Comparison of ENCODE assay signal across 19 cellular contexts in genomic region chr12:104340917-104341611, GRCh38. TPM values are rescaled to one million over a fixed set of nuclear protein-coding genes. Genes with fewer than 3 reads are reported as not detected.
DNase-seq lines count a peak whose midpoint lies in the region; ATAC-seq, FAIRE-seq and TF ChIP-seq lines count a peak whose summit lies in the region.
"Had no signal": no experiment of that assay in that cellular context is flagged by ENCODE, and none has a peak within 500 bp of the region (broad histone marks: within the 10 kb centered on the region; RNA-seq: fewer than 3 reads in every experiment).

No MANE protein-coding gene starts in this region.

- WGBS in IMR-90 (ENCODE audit: extremely low coverage in 2 of 2, insufficient read length in 1 of 2), 2 experiments: no CpG with 5 or more reads among the region's 7 CpGs
- 85% methylated on average over 7 of the region's 7 CpGs for WGBS in K562 (ENCODE audit: insufficient coverage, low coverage, missing lambda C conversion rate)

- in situ Hi-C loops in IMR-90 (cut with MboI; ENCODE audit: low sequenced_read_pairs) (no loop called here), K562 (cut with MboI) (no loop called here)

- H4K8ac ChIP-seq in IMR-90 (ENCODE audit: low read depth in 2 of 2, low read length in 2 of 2): no peak overlapping the region

- POLR2A ChIA-PET in IMR-90 (lab: Charles Lee; ENCODE audit: unreplicated experiment) (no interaction called here), K562 (lab: Yijun Ruan, JAX) (interaction anchor here (0.6 to 1.8 kb wide), 8 partner anchors 8 to 121 kb away, joined by 3 to 8 read pairs (median 3); no protein-coding TSS in a partner anchor)

- H3K27me3 ChIP-seq in IMR-90 (ENCODE audit: control insufficient read depth, insufficient read depth, low read length) (no peaks in the 10 kb centered on the region), K562 (ENCODE audit: control insufficient read depth in 2 of 2, insufficient read depth in 2 of 2, low read length in 2 of 2) (no peaks in the 10 kb centered on the region)
- H3K27me3 ChIP-seq: vagina had no signal

- peaks cover 11% of the 10 kb centered on the region for H3K9me1 ChIP-seq in IMR-90 (ENCODE audit: insufficient read depth, low read length)
- no peaks in the 10 kb centered on the region for H3K9me1 ChIP-seq in K562 (ENCODE audit: control insufficient read depth, insufficient read depth, low read length)

- no peak overlapping the region for H3K4me2 ChIP-seq in IMR-90 (ENCODE audit: low read depth, low read length)
- H3K4me2 ChIP-seq in K562 (ENCODE audit: insufficient read depth, low read length): no peak overlapping the region

- H3K79me1 ChIP-seq in IMR-90 (ENCODE audit: low read depth in 1 of 2, low read length in 2 of 2): peaks cover 45 to 70% of the 10 kb centered on the region in 2 experiments

- H3K27ac Mint-ChIP-seq in stimulated activated effector memory CD8-positive, alpha-beta T cell treated with anti-CD3 and anti-CD28 coated beads, Interleukin-12 subunit alpha, Interleukin-12 subunit beta, amount 100 ng/mL, for 72 hours: peak overlapping the region; percentile 23
- H3K27ac Mint-ChIP-seq in activated naive CD4-positive, alpha-beta T cell treated with anti-CD3 and anti-CD28 coated beads, Interleukin-2, amount 50 U/mL, for 72 hours: peak overlapping the region in 1 of 2 donors; percentile 40
- H3K27ac Mint-ChIP-seq in natural killer cell treated with Interleukin-12 subunit alpha and Interleukin-12 subunit beta and Interleukin-15 and Interleukin-18, amount 100 ng/mL, for 72 hours: no peak overlapping the region
- H3K27ac Mint-ChIP-seq: activated naive CD4-positive, alpha-beta T cell treated with anti-CD3 and anti-CD28 coated beads for 36 hours; memory B cell; naive thymus-derived CD8-positive, alpha-beta T cell had no signal

- H3K9me3 ChIP-seq in IMR-90 (ENCODE audit: control insufficient read depth, insufficient read depth, low read length) (no peaks in the 10 kb centered on the region), K562 (replicated peaks; ENCODE audit: control insufficient read depth, insufficient read depth, low read depth, low read length) (no peaks in the 10 kb centered on the region; the same call in 1 of the 2 replicates)
- H3K9me3 ChIP-seq: HAP-1, vagina had no signal

- H3K23ac ChIP-seq in IMR-90 (ENCODE audit: low read depth, low read length): no peak overlapping the region; the same call in 1 of the 2 replicates

- H2AFZ ChIP-seq in IMR-90 (replicated peaks; ENCODE audit: low read length, poor library complexity) (no peak overlapping the region), K562 (ENCODE audit: low read depth, low read length) (no peak overlapping the region)

- H4K91ac ChIP-seq in IMR-90 (ENCODE audit: insufficient read depth, low read depth, low read length): no peak overlapping the region

- peak overlapping the region; percentile 2; the same call in 1 of the 2 replicates for H3K27ac ChIP-seq in IMR-90 (ENCODE audit: insufficient read depth, low read length)
- H3K27ac ChIP-seq in K562 (ENCODE audit: extremely low read depth, low read depth, low read length): no peak overlapping the region
- H3K27ac ChIP-seq: vagina had no signal

- no peak overlapping the region for H4K5ac ChIP-seq in IMR-90 (ENCODE audit: low read depth, low read length)

- intact Hi-C loops in IMR-90 (cut with micrococcal nuclease): no loop called here
- intact Hi-C loops in K562 (cut with micrococcal nuclease): no loop called here
- intact Hi-C loops in head of caudate nucleus (cut with DNase I): no loop called here

- ATAC-seq in IMR-90 (ENCODE audit: low read depth) (no peak), K562 (no peak; the same call in 2 of the 3 replicates), GM19467 (IDR thresholded peaks at IDR 0.05; ENCODE audit: unreplicated experiment) (no peak)
- no peak for ATAC-seq in stimulated activated effector memory CD8-positive, alpha-beta T cell treated with anti-CD3 and anti-CD28 coated beads, Interleukin-12 subunit alpha, Interleukin-12 subunit beta, amount 100 ng/mL, for 72 hours
- no peak for ATAC-seq in activated naive CD4-positive, alpha-beta T cell treated with anti-CD3 and anti-CD28 coated beads, Interleukin-2, amount 50 U/mL, for 72 hours
- no peak for ATAC-seq in natural killer cell treated with Interleukin-12 subunit alpha and Interleukin-12 subunit beta and Interleukin-15 and Interleukin-18, amount 100 ng/mL, for 72 hours
- ATAC-seq: naive thymus-derived CD8-positive, alpha-beta T cell had no signal

- TF ChIP-seq EP300 in K562 (IDR thresholded peaks at IDR 0.05; ENCODE audit: low read length): no peak

- TF ChIP-seq POLR2A in IMR-90 (IDR thresholded peaks at IDR 0.05; ENCODE audit: low read depth, low read length) (no peak), K562 (conservative IDR thresholded peaks at IDR 0.05) (no peak)

- TF ChIP-seq RAD21 in IMR-90 (IDR thresholded peaks at IDR 0.05; ENCODE audit: low read length) (no peak), K562 (CRISPR knock-in tag; conservative IDR thresholded peaks at IDR 0.05 in 1 of 2, IDR thresholded peaks at IDR 0.05 in 1 of 2) (no peak)

- H3K14ac ChIP-seq in IMR-90 (replicated peaks; ENCODE audit: low read depth, low read length): no peak overlapping the region

- H3K36me3 ChIP-seq in IMR-90 (ENCODE audit: control insufficient read depth, insufficient read depth, low read length) (peaks cover 65% of the 10 kb centered on the region), K562 (ENCODE audit: control insufficient read depth, insufficient read depth, low read length) (peaks cover 86% of the 10 kb centered on the region)

- no peak overlapping the region for H2AK5ac ChIP-seq in IMR-90 (ENCODE audit: low read depth, low read length)

- H3K27me3 Mint-ChIP-seq in natural killer cell treated with Interleukin-12 subunit alpha and Interleukin-12 subunit beta and Interleukin-15 and Interleukin-18, amount 100 ng/mL, for 72 hours: no peaks in the 10 kb centered on the region
- H3K27me3 Mint-ChIP-seq: memory B cell; naive thymus-derived CD8-positive, alpha-beta T cell had no signal

- H3K9ac ChIP-seq in IMR-90 (ENCODE audit: low read depth, low read length): no peak overlapping the region
- no peak overlapping the region for H3K9ac ChIP-seq in K562 (ENCODE audit: insufficient read depth in 1 of 2, low read depth in 2 of 2, low read length in 2 of 2)

- no TSS peak for BruUV-seq in IMR-90 (replicated peaks; lab: Mats Ljungman, UMichigan)
- no TSS peak for BruUV-seq in K562 (replicated peaks; lab: Mats Ljungman, UMichigan)

- H4K20me1 ChIP-seq in IMR-90 (ENCODE audit: insufficient read depth, low read length): peaks cover 83% of the 10 kb centered on the region
- H4K20me1 ChIP-seq in K562 (replicated peaks; ENCODE audit: control insufficient read depth, insufficient read depth, low read length): no peaks in the 10 kb centered on the region

- H3K4me1 Mint-ChIP-seq in stimulated activated effector memory CD8-positive, alpha-beta T cell treated with anti-CD3 and anti-CD28 coated beads, Interleukin-12 subunit alpha, Interleukin-12 subunit beta, amount 100 ng/mL, for 72 hours: peaks cover 5% of the 10 kb centered on the region
- peaks cover 0 to 3% of the 10 kb centered on the region in 2 donors for H3K4me1 Mint-ChIP-seq in natural killer cell treated with Interleukin-12 subunit alpha and Interleukin-12 subunit beta and Interleukin-15 and Interleukin-18, amount 100 ng/mL, for 72 hours (ENCODE audit: low read depth in 2 of 2)
- H3K4me1 Mint-ChIP-seq: memory B cell had no signal

- H3K36me3 Mint-ChIP-seq in stimulated activated effector memory CD8-positive, alpha-beta T cell treated with anti-CD3 and anti-CD28 coated beads, Interleukin-12 subunit alpha, Interleukin-12 subunit beta, amount 100 ng/mL, for 72 hours: peaks cover 100% of the 10 kb centered on the region
- H3K36me3 Mint-ChIP-seq in activated naive CD4-positive, alpha-beta T cell treated with anti-CD3 and anti-CD28 coated beads, Interleukin-2, amount 50 U/mL, for 72 hours: peaks cover 0 to 15% of the 10 kb centered on the region in 2 donors
- peaks cover 24% of the 10 kb centered on the region for H3K36me3 Mint-ChIP-seq in natural killer cell treated with Interleukin-12 subunit alpha and Interleukin-12 subunit beta and Interleukin-15 and Interleukin-18, amount 100 ng/mL, for 72 hours

- peak overlapping the region; percentile 33 for H2AK9ac ChIP-seq in IMR-90 (replicated peaks; ENCODE audit: low read depth, low read length, poor library complexity)

- H2BK5ac ChIP-seq in IMR-90 (ENCODE audit: low read depth, low read length, poor library complexity, severe bottlenecking): peak overlapping the region; percentile 51

- H3K4me3 ChIP-seq in IMR-90 (ENCODE audit: insufficient read depth, low read depth, low read length): no peak overlapping the region
- H3K4me3 ChIP-seq in K562: no peak overlapping the region
- H3K4me3 ChIP-seq: HAP-1, vagina had no signal

- H2BK120ac ChIP-seq in IMR-90 (ENCODE audit: low read depth, low read length): no peak overlapping the region

- no peak overlapping the region for H2BK15ac ChIP-seq in IMR-90 (ENCODE audit: low read depth, low read length)

- H3K4me1 ChIP-seq in IMR-90 (ENCODE audit: control insufficient read depth, insufficient read depth, low read length): peaks cover 7% of the 10 kb centered on the region; the same call in 1 of the 2 replicates
- no peaks in the 10 kb centered on the region for H3K4me1 ChIP-seq in K562 (replicated peaks in 1 of 2; ENCODE audit: control insufficient read depth in 2 of 2, insufficient read depth in 2 of 2, low read length in 2 of 2)
- H3K4me1 ChIP-seq: HAP-1 had no signal

- peaks cover 8% of the 10 kb centered on the region; the same call in 1 of the 3 replicates for H3K79me2 ChIP-seq in K562 (ENCODE audit: control insufficient read depth, insufficient read depth, low read length)

- no peaks in the 10 kb centered on the region for H3K9me3 Mint-ChIP-seq in stimulated activated effector memory CD8-positive, alpha-beta T cell treated with anti-CD3 and anti-CD28 coated beads, Interleukin-12 subunit alpha, Interleukin-12 subunit beta, amount 100 ng/mL, for 72 hours
- no peaks in the 10 kb centered on the region for H3K9me3 Mint-ChIP-seq in activated naive CD4-positive, alpha-beta T cell treated with anti-CD3 and anti-CD28 coated beads, Interleukin-2, amount 50 U/mL, for 72 hours
- no peaks in the 10 kb centered on the region for H3K9me3 Mint-ChIP-seq in natural killer cell treated with Interleukin-12 subunit alpha and Interleukin-12 subunit beta and Interleukin-15 and Interleukin-18, amount 100 ng/mL, for 72 hours
- H3K9me3 Mint-ChIP-seq: activated naive CD4-positive, alpha-beta T cell treated with anti-CD3 and anti-CD28 coated beads for 36 hours; memory B cell; naive thymus-derived CD8-positive, alpha-beta T cell had no signal

- CTCF ChIA-PET in IMR-90 (lab: Yijun Ruan, JAX) (no interaction called here), K562 (lab: Yijun Ruan, JAX; ENCODE audit: low intra/inter-chr PET ratio) (no interaction called here)

- H3K4me3 Mint-ChIP-seq in stimulated activated effector memory CD8-positive, alpha-beta T cell treated with anti-CD3 and anti-CD28 coated beads, Interleukin-12 subunit alpha, Interleukin-12 subunit beta, amount 100 ng/mL, for 72 hours: no peak overlapping the region
- H3K4me3 Mint-ChIP-seq in natural killer cell treated with Interleukin-12 subunit alpha and Interleukin-12 subunit beta and Interleukin-15 and Interleukin-18, amount 100 ng/mL, for 72 hours: no peak overlapping the region
- H3K4me3 Mint-ChIP-seq: activated naive CD4-positive, alpha-beta T cell treated with anti-CD3 and anti-CD28 coated beads for 36 hours; memory B cell; naive thymus-derived CD8-positive, alpha-beta T cell had no signal

- no peak for TF ChIP-seq CTCF in IMR-90 (conservative IDR thresholded peaks at IDR 0.05; ENCODE audit: low read depth, low read length)
- TF ChIP-seq CTCF in K562 (IDR thresholded peaks at IDR 0.05 in 2 of 3, conservative IDR thresholded peaks at IDR 0.05 in 1 of 3; ENCODE audit: insufficient read depth in 2 of 3, low read depth in 1 of 3, low read length in 3 of 3): no peak

- H2BK20ac ChIP-seq in IMR-90 (ENCODE audit: low read depth, low read length): no peak overlapping the region

- DNase-seq in IMR-90 (no peak), K562 (ENCODE audit: extremely low read depth in 1 of 4, low spot score in 3 of 4) (no peak), head of caudate nucleus (peak in 41 of 42 donors; percentile 14 to 78 (median 48))
- no peak for DNase-seq in stimulated activated effector memory CD8-positive, alpha-beta T cell treated with anti-CD3 and anti-CD28 coated beads, Interleukin-12 subunit alpha, Interleukin-12 subunit beta, amount 100 ng/mL, for 72 hours (ENCODE audit: low spot score in 2 of 2)
- DNase-seq in activated naive CD4-positive, alpha-beta T cell treated with anti-CD3 and anti-CD28 coated beads, Interleukin-2, amount 50 U/mL, for 72 hours (ENCODE audit: low spot score in 2 of 2): no peak
- DNase-seq in natural killer cell treated with Interleukin-12 subunit alpha and Interleukin-12 subunit beta and Interleukin-15 and Interleukin-18, amount 100 ng/mL, for 72 hours (ENCODE audit: low spot score): no peak
- DNase-seq: activated CD4-positive, alpha-beta T cell treated with anti-CD3 and anti-CD28 coated beads, Interleukin-2, amount 50 U/mL, for 1 hour; activated naive CD4-positive, alpha-beta T cell treated with anti-CD3 and anti-CD28 coated beads for 36 hours; Calu3; KG1; naive thymus-derived CD8-positive, alpha-beta T cell; NCI-H2081; Right ventricle myocardium superior; stimulated activated naive CD4-positive, alpha-beta T cell had no signal

- dilution Hi-C loops in IMR-90 (cut with HindIII; ENCODE audit: low sequenced_read_pairs, unreplicated experiment): no loop called here

- no peak overlapping the region for H3K4ac ChIP-seq in IMR-90 (ENCODE audit: low read depth, low read length)

- H3K56ac ChIP-seq in IMR-90 (ENCODE audit: extremely low read depth, insufficient read depth, low read length): no peak overlapping the region

- no peak for FAIRE-seq in K562 (lab: Jason Lieb, UNC)
- FAIRE-seq: islet of Langerhans had no signal

- no peak overlapping the region for H3K18ac ChIP-seq in IMR-90 (ENCODE audit: low read depth, low read length)

RNA-seq across cellular contexts. Expression of gene EID3, which starts 37.5 kb away (rescaled TPM):
- 4.1 and 6.9 TPM in 2 replicates for total RNA-seq in IMR-90 (2012; rRNA removed)
- polyA plus RNA-seq in IMR-90 (2012; rRNA removed): 2.0 and 2.2 TPM in 2 replicates
- polyA plus RNA-seq in IMR-90 (2012; cell fraction: cytosol; rRNA removed): 0.48 and 0.92 TPM in 2 replicates
- polyA plus RNA-seq in IMR-90 (2012; cell fraction: nucleus; rRNA removed; ENCODE audit: low replicate concordance): 5.9 and 6.1 TPM in 2 replicates
- total RNA-seq in K562 (2011; cell fraction: chromatin; rRNA removed; ENCODE audit: low replicate concordance): 20.4 and 74.5 TPM in 2 replicates
- 12.2 and 18.6 TPM in 2 replicates for total RNA-seq in K562 (2011; cell fraction: nucleolus; rRNA removed)
- 20.0 and 24.5 TPM in 2 replicates for total RNA-seq in K562 (2011; cell fraction: nucleoplasm; rRNA removed)
- 1.2 TPM in 2 replicates for total RNA-seq in K562 (2014; rRNA removed)
- total RNA-seq in K562 (2014; rRNA removed; fragmentation: Illumina TruSeq; extraction: Trizol): 3.2 and 3.4 TPM in 2 replicates
- total RNA-seq in K562 (2015; rRNA removed; fragmentation: Illumina TruSeq; extraction: Trizol): 3.5 TPM in 2 replicates
- total RNA-seq in K562 (2021): 1.1 and 1.9 TPM in 2 replicates
- 0.41 and 0.42 TPM in 2 replicates for polyA plus RNA-seq in K562 (2011; rRNA removed)
- 0.06 and 0.16 TPM in 2 replicates for polyA plus RNA-seq in K562 (2011; cell fraction: cytosol; rRNA removed)
- 1.7 and 1.9 TPM in 2 replicates for polyA plus RNA-seq in K562 (2011; cell fraction: nucleus; rRNA removed)
- 0.24 and 0.34 TPM in 2 replicates for polyA plus RNA-seq in K562 (2012)
- polyA plus RNA-seq in K562 (2014; fragmentation: Illumina TruSeq; extraction: Trizol): 0.10 and 0.24 TPM in 2 replicates
- polyA plus RNA-seq in K562 (2014; fragmentation: Nextera tagmentation; extraction: Ambion mirVana): under 1 TPM; 0.07 to 0.21 TPM
- 0.41 and 0.78 TPM in 2 replicates for polyA plus RNA-seq in K562 (2014; rRNA removed)
- 7.7 and 9.4 TPM in 2 replicates for polyA minus RNA-seq in K562 (2011; rRNA and poly(A)+ RNA removed)
- polyA minus RNA-seq in K562 (2011; cell fraction: cytosol; rRNA and poly(A)+ RNA removed): not detected in 2 replicates
- 6.6 and 9.7 TPM in 2 replicates for polyA minus RNA-seq in K562 (2011; cell fraction: nucleus; rRNA and poly(A)+ RNA removed)
- 1 to 10 TPM; 5.4 to 8.2 TPM for total RNA-seq in activated naive CD4-positive, alpha-beta T cell treated with anti-CD3 and anti-CD28 coated beads, Interleukin-2, amount 50 U/mL, for 72 hours
- 10 to 100 TPM in 1 of 2 donors, 1 to 10 TPM in 1; 9.0 to 17.9 TPM for total RNA-seq in natural killer cell treated with Interleukin-12 subunit alpha and Interleukin-12 subunit beta and Interleukin-15 and Interleukin-18, amount 100 ng/mL, for 72 hours

Comparison
In these comparisons a context has a peak if more than half of its experiments do, and no peak if none do; other contexts are left out.
1. DNase-seq: peak in head of caudate nucleus (41 of 42); none in IMR-90 (single experiment), K562 (0 of 4), stimulated activated effector memory CD8-positive, alpha-beta T cell treated with anti-CD3 and anti-CD28 coated beads, Interleukin-12 subunit alpha, Interleukin-12 subunit beta, amount 100 ng/mL, for 72 hours (0 of 2), activated naive CD4-positive, alpha-beta T cell treated with anti-CD3 and anti-CD28 coated beads, Interleukin-2, amount 50 U/mL, for 72 hours (0 of 2) and natural killer cell treated with Interleukin-12 subunit alpha and Interleukin-12 subunit beta and Interleukin-15 and Interleukin-18, amount 100 ng/mL, for 72 hours (single experiment).